Comparison of ENCODE assay signal across 22 cellular contexts in genomic region chr1:5404412-5405203, GRCh38.
DNase-seq lines count a peak whose midpoint lies in the region; ATAC-seq, FAIRE-seq and TF ChIP-seq lines count a peak whose summit lies in the region.
"Had no signal": no experiment of that assay in that cellular context is flagged by ENCODE, and none has a peak within 500 bp of the region (broad histone marks: within the 10 kb centered on the region; RNA-seq: fewer than 3 reads in every experiment).

No MANE protein-coding gene starts in this region.

- no peak overlapping the region for H2AFZ ChIP-seq in PC-9
- no peak overlapping the region for H2AFZ ChIP-seq in mammary epithelial cell (ENCODE audit: low read depth, low read length)

- H3K4me1 ChIP-seq in HEK293 (ENCODE audit: control insufficient read depth, insufficient read depth, low read length) (no peaks in the 10 kb centered on the region), PC-9 (replicated peaks; ENCODE audit: insufficient read depth) (peaks cover 49% of the 10 kb centered on the region), kidney (ENCODE audit: control insufficient read depth in 1 of 2, insufficient read depth in 1 of 2, low read depth in 1 of 2, low read length in 2 of 2) (no peaks in the 10 kb centered on the region), mammary epithelial cell (ENCODE audit: insufficient read depth, low read length) (no peaks in the 10 kb centered on the region)

- no TSS peak for BruUV-seq in PC-9 (replicated peaks; lab: Mats Ljungman, UMichigan)
- BruUV-seq in mammary epithelial cell (replicated peaks; lab: Mats Ljungman, UMichigan) = no TSS peak

- no peak overlapping the region for H3K27ac ChIP-seq in HEK293 (ENCODE audit: extremely low read depth, low read depth, low read length)
- peak overlapping the region; percentile 90 for H3K27ac ChIP-seq in PC-9
- H3K27ac ChIP-seq in kidney (ENCODE audit: low read depth in 2 of 2, low read length in 2 of 2) = peak overlapping the region; percentile 37 to 74
- no peak overlapping the region for H3K27ac ChIP-seq in mammary epithelial cell (ENCODE audit: insufficient read depth, low read depth, low read length)
- H3K27ac ChIP-seq: BLaER1 treated with 17β-estradiol and CSF1 and Interleukin-3, amounts not matched to agents 10 nM and 100 nM had no signal

- H3K9me3 ChIP-seq in HEK293 (ENCODE audit: control insufficient read depth, insufficient read depth, low read depth, low read length) (no peaks in the 10 kb centered on the region), PC-9 (ENCODE audit: insufficient read depth, low read depth) (no peaks in the 10 kb centered on the region), kidney (ENCODE audit: control insufficient read depth in 1 of 2, low read length in 2 of 2) (no peaks in the 10 kb centered on the region), mammary epithelial cell (replicated peaks; ENCODE audit: insufficient read depth, low read length) (peaks cover 17% of the 10 kb centered on the region)

- DNase-seq in PC-9 = peak; percentile 83 to 84
- no peak for DNase-seq in kidney
- no peak for DNase-seq in mammary epithelial cell
- no peak for DNase-seq in cerebellum (ENCODE audit: low spot score)
- DNase-seq in NCI-H524 (lab: John Stamatoyannopoulos, UW) = no peak
- DNase-seq: Calu3; CD4-positive, alpha-beta memory T cell; DMS153; GDM1; NCI-H1092; NCI-H1436 treated with DMSO at 0.1 percent for 48 hours; NCI-H2029; NCI-H226; NCI-H526; OCI-M1; RPMI8226; SHP77; SW 1271 had no signal

- no peaks in the 10 kb centered on the region for H3K36me3 ChIP-seq in HEK293 (ENCODE audit: control insufficient read depth in 2 of 2, insufficient read depth in 1 of 2, low read length in 2 of 2)
- H3K36me3 ChIP-seq in PC-9 (ENCODE audit: low read depth) = no peaks in the 10 kb centered on the region
- H3K36me3 ChIP-seq in kidney (ENCODE audit: control insufficient read depth in 1 of 2, insufficient read depth in 2 of 2, low read length in 2 of 2) = no peaks in the 10 kb centered on the region
- H3K36me3 ChIP-seq in mammary epithelial cell (ENCODE audit: insufficient read depth, low read length) = no peaks in the 10 kb centered on the region
- H3K36me3 ChIP-seq: BLaER1 treated with 17β-estradiol and CSF1 and Interleukin-3, amounts not matched to agents 10 nM and 100 nM had no signal

- peak overlapping the region; percentile 40 for H3K4me2 ChIP-seq in PC-9
- H3K4me2 ChIP-seq in mammary epithelial cell (ENCODE audit: insufficient read depth, low read depth, low read length) = no peak overlapping the region

- in situ Hi-C loops in mammary epithelial cell (cut with MboI; ENCODE audit: low sequenced_read_pairs in 2 of 2) = no loop called here

- no peak for ATAC-seq in GM18502 (IDR thresholded peaks at IDR 0.05; ENCODE audit: poor library complexity, unreplicated experiment)
- ATAC-seq: K562 had no signal

- POLR2A ChIA-PET in HEK293 (lab: Yijun Ruan, JAX) (no interaction called here), PC-9 (lab: Charles Lee; ENCODE audit: unreplicated experiment) (interaction anchor here (0.6 kb wide), 1 partner anchor 1175 kb away, joined by 3 read pairs; the partner anchor contains the start of gene ZBTB48)

- H3K9ac ChIP-seq in kidney (ENCODE audit: low read length in 2 of 2) (no peak overlapping the region), mammary epithelial cell (ENCODE audit: insufficient read depth, low read length) (no peak overlapping the region)
- H3K9ac ChIP-seq: BLaER1 treated with 17β-estradiol and CSF1 and Interleukin-3, amounts not matched to agents 10 nM and 100 nM had no signal

- H3K79me2 ChIP-seq in PC-9 (ENCODE audit: low read depth) (no peaks in the 10 kb centered on the region), mammary epithelial cell (ENCODE audit: insufficient read depth, low read length) (no peaks in the 10 kb centered on the region)

- dilution Hi-C loops in mammary epithelial cell (cut with HindIII; ENCODE audit: low sequenced_read_pairs) = no loop called here

- no peak overlapping the region for H3K4me3 ChIP-seq in HEK293 (ENCODE audit: low read depth, low read length)
- H3K4me3 ChIP-seq in PC-9 = no peak overlapping the region
- no peak overlapping the region for H3K4me3 ChIP-seq in kidney (ENCODE audit: low read length in 2 of 2)
- H3K4me3 ChIP-seq in mammary epithelial cell (replicated peaks in 1 of 3; ENCODE audit: insufficient read depth in 1 of 3, low read depth in 2 of 3, low read length in 3 of 3) = no peak overlapping the region
- H3K4me3 ChIP-seq: BLaER1 treated with 17β-estradiol and CSF1 and Interleukin-3, amounts not matched to agents 10 nM and 100 nM; K562 had no signal

- intact Hi-C loops in PC-9 (cut with micrococcal nuclease; ENCODE audit: unreplicated experiment) = loop anchor here (1.0 to 5.0 kb wide), 3 partner anchors 16 to 108 kb away; no protein-coding TSS in a partner anchor
- intact Hi-C loops in kidney (cut with DNase I) = no loop called here
- intact Hi-C loops in mammary epithelial cell (cut with micrococcal nuclease) = no loop called here

- no peak for FAIRE-seq in kidney (lab: Jason Lieb, UNC)
- FAIRE-seq: K562 had no signal

- no peaks in the 10 kb centered on the region for H3K27me3 ChIP-seq in PC-9 (ENCODE audit: insufficient read depth, low read depth)
- no peaks in the 10 kb centered on the region for H3K27me3 ChIP-seq in mammary epithelial cell (ENCODE audit: insufficient read depth, low read length)
- H3K27me3 ChIP-seq: BLaER1 treated with 17β-estradiol and CSF1 and Interleukin-3, amounts not matched to agents 10 nM and 100 nM had no signal

- WGBS in mammary epithelial cell (ENCODE audit: low coverage, missing lambda C conversion rate) = 55% methylated on average over 3 of the region's 7 CpGs

- H4K20me1 ChIP-seq in PC-9 (ENCODE audit: insufficient read depth) (no peaks in the 10 kb centered on the region), mammary epithelial cell (ENCODE audit: insufficient read depth, low read length) (no peaks in the 10 kb centered on the region)
- H4K20me1 ChIP-seq: BLaER1 treated with 17β-estradiol and CSF1 and Interleukin-3, amounts not matched to agents 10 nM and 100 nM had no signal

- TF ChIP-seq CTCF in HEK293 (tag by site-specific recombination; IDR thresholded peaks at IDR 0.05) (no peak), PC-9 (conservative IDR thresholded peaks at IDR 0.05) (no peak), kidney (IDR thresholded peaks at IDR 0.05; ENCODE audit: borderline replicate concordance, extremely low read depth, insufficient read depth) (no peak), mammary epithelial cell (conservative IDR thresholded peaks at IDR 0.05 in 1 of 2, IDR thresholded peaks at IDR 0.05 in 1 of 2; ENCODE audit: extremely low read depth in 1 of 2, insufficient read depth in 1 of 2, low read depth in 1 of 2, low read length in 2 of 2) (no peak)

- CTCF ChIA-PET in HEK293 (lab: Yijun Ruan, JAX) (interaction anchor here (0.6 kb wide), 1 partner anchor 122 kb away, joined by 3 read pairs; no protein-coding TSS in a partner anchor), PC-9 (lab: Charles Lee) (no interaction called here), mammary epithelial cell (lab: Charles Lee; ENCODE audit: low non-redundant PET) (no interaction called here)

- peaks cover 12% of the 10 kb centered on the region; the same call in 1 of the 2 replicates for H3F3A ChIP-seq in PC-9 (ENCODE audit: insufficient read depth, low read depth)

- H3K9me2 ChIP-seq in PC-9 (ENCODE audit: insufficient read depth) = no peaks in the 10 kb centered on the region

TF ChIP-seq in HEK293, 187 proteins besides CTCF, POLR2A, EP300 and RAD21:
- peak; percentile 77 for TF ChIP-seq GLIS1 (tag by site-specific recombination; IDR thresholded peaks at IDR 0.05)
- TF ChIP-seq ZBTB17 (tag by site-specific recombination; IDR thresholded peaks at IDR 0.05) = no peak

Comparison
In these comparisons a context has a peak if more than half of its experiments do, and no peak if none do; other contexts are left out.
1. H3K27ac ChIP-seq: peak in PC-9 (single experiment) and kidney (2 of 2); none in HEK293 (single experiment) and mammary epithelial cell (single experiment).
2. DNase-seq: peak in PC-9 (2 of 2); none in kidney (single experiment), mammary epithelial cell (single experiment), cerebellum (single experiment) and NCI-H524 (0 of 2).